Comparison of ENCODE assay signal across 8 cellular contexts in the genomic region with DNA sequence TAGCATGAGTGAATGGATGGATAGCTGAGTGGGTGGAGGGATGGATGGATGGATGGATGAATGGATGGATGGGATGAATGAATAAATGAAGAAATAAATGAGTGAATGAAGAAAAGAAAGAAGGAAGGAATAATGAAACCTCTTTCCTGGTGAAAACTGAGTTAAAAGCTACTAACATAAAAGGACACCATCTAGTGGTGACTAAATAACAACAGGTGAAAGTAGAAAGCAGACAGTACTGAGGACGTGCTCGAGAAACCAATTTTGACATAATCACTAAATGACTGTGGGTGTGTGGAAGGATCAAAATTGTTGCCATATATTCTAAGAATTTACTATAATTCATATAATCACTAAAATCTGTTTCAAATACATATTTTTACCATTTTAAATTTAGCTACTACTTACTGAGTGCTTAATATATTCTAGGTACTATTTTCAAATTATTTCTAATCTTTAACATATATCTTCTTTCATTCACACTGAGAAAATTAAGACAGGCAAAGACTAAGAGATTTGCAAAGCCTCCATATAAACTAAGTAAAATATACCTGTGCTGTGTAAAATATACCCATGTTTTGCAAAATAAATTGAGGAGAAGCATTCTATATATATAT.
DNase-seq lines count a peak whose midpoint lies in the region; ATAC-seq and TF ChIP-seq lines count a peak whose summit lies in the region.

No MANE protein-coding gene starts in this region.

- H3K27me3 Mint-ChIP-seq in activated T-helper 17 cell treated with anti-CD3 and anti-CD28 coated beads, Interleukin-2, amount 50 U/mL, for 72 hours: no peaks in the 10 kb centered on the region

- POLR2A ChIA-PET in HCT116 (lab: Charles Lee): no interaction called here

- H3K27me3 ChIP-seq in HCT116 (ENCODE audit: insufficient read depth, low read length): no peaks in the 10 kb centered on the region
- H3K27me3 ChIP-seq in ascending aorta: no peaks in the 10 kb centered on the region

- DNase-seq in ELR (ENCODE audit: low read depth): peak; percentile 29
- DNase-seq in HCT116 (ENCODE audit: low read depth, low spot score): no peak
- DNase-seq in NCI-H146 treated with DMSO at 0.1 percent for 48 hours (lab: John Stamatoyannopoulos, UW; ENCODE audit: unreplicated experiment): peak; percentile 66
- no peak for DNase-seq in ascending aorta (ENCODE audit: low spot score in 2 of 2)
- peak; percentile 3 to 14 for DNase-seq in lung microvascular endothelial cell (ENCODE audit: low read depth in 2 of 2)
- DNase-seq in germinal center (ENCODE audit: low spot score): no peak
- no peak for DNase-seq in dedifferentiated amniotic fluid mesenchymal stem cell (ENCODE audit: extremely low spot score)

- no TSS peak for BruUV-seq in HCT116 (replicated peaks; lab: Mats Ljungman, UMichigan)

- no peaks in the 10 kb centered on the region for H3K9me2 ChIP-seq in HCT116 (ENCODE audit: insufficient read depth)

- RAD21 ChIA-PET in HCT116 (lab: Charles Lee; ENCODE audit: low non-redundant PET in 1 of 2, low total read pairs in 2 of 2, uncharacterized antibody in 2 of 2, unreplicated experiment in 2 of 2): no interaction called here

- no peak for ATAC-seq in HCT116
- no peak for ATAC-seq in activated T-helper 17 cell treated with anti-CD3 and anti-CD28 coated beads, Interleukin-2, amount 50 U/mL, for 72 hours (replicated peaks)

- H3K9me3 ChIP-seq in HCT116 (ENCODE audit: control insufficient read depth in 1 of 2, insufficient read depth in 1 of 2, low read depth in 1 of 2, low read length in 2 of 2): no peaks in the 10 kb centered on the region; a peak in 2 of 4 replicates
- H3K9me3 ChIP-seq in ascending aorta: no peaks in the 10 kb centered on the region

- H3K4me1 ChIP-seq in HCT116 (ENCODE audit: control insufficient read depth in 1 of 2, insufficient read depth in 2 of 2, low read length in 2 of 2) (no peaks in the 10 kb centered on the region), ascending aorta (no peaks in the 10 kb centered on the region)

- no peaks in the 10 kb centered on the region for H3K36me3 Mint-ChIP-seq in activated T-helper 17 cell treated with anti-CD3 and anti-CD28 coated beads, Interleukin-2, amount 50 U/mL, for 72 hours (ENCODE audit: low read depth)

- TF ChIP-seq CTCF in HCT116 (IDR thresholded peaks at IDR 0.05 in 2 of 3, conservative IDR thresholded peaks at IDR 0.05 in 1 of 3; ENCODE audit: borderline replicate concordance in 1 of 3, insufficient read depth in 1 of 3, low read depth in 2 of 3, low read length in 2 of 3): peak in 2 of 3 experiments; percentile 18 to 26; a peak in 2 of 6 replicates
- peak in 2 of 3 experiments; percentile 21 to 49 for TF ChIP-seq CTCF in ascending aorta (IDR thresholded peaks at IDR 0.05)

- H2AFZ ChIP-seq in HCT116 (ENCODE audit: low read depth, low read length, poor library complexity, severe bottlenecking): no peak overlapping the region

- intact Hi-C loops in HCT116 (cut with micrococcal nuclease) (no loop called here), ascending aorta (cut with DNase I) (no loop called here)

- no peak overlapping the region for H3K4me2 ChIP-seq in HCT116 (ENCODE audit: low read length)

- H3K4me3 ChIP-seq in HCT116 (replicated peaks in 1 of 2; ENCODE audit: low read depth in 1 of 2, low read length in 2 of 2) (no peak overlapping the region), ascending aorta (no peak overlapping the region)

- H3K9ac ChIP-seq in HCT116 (ENCODE audit: low read length): no peak overlapping the region

- CTCF ChIA-PET in HCT116 (lab: Charles Lee): no interaction called here

- H3K9me3 Mint-ChIP-seq in activated T-helper 17 cell treated with anti-CD3 and anti-CD28 coated beads, Interleukin-2, amount 50 U/mL, for 72 hours: no peaks in the 10 kb centered on the region

- TF ChIP-seq POLR2A in HCT116 (IDR thresholded peaks at IDR 0.05; ENCODE audit: borderline replicate concordance, extremely low read depth, insufficient read depth, insufficient read length): no peak

- H4K20me1 ChIP-seq in HCT116 (ENCODE audit: insufficient read depth): no peaks in the 10 kb centered on the region

- H3K36me3 ChIP-seq in HCT116 (ENCODE audit: control insufficient read depth in 1 of 2, insufficient read depth in 2 of 2, low read length in 2 of 2) (no peaks in the 10 kb centered on the region), ascending aorta (no peaks in the 10 kb centered on the region)

- H3K4me1 Mint-ChIP-seq in activated T-helper 17 cell treated with anti-CD3 and anti-CD28 coated beads, Interleukin-2, amount 50 U/mL, for 72 hours: no peaks in the 10 kb centered on the region

- H3K27ac ChIP-seq in HCT116 (ENCODE audit: low read depth, low read length): no peak overlapping the region
- H3K27ac ChIP-seq in ascending aorta: no peak overlapping the region

- peak; percentile 6; the same call in 1 of the 2 replicates for TF ChIP-seq RAD21 in HCT116 (IDR thresholded peaks at IDR 0.05; ENCODE audit: low read depth)

- no peak overlapping the region for H3K4me3 Mint-ChIP-seq in activated T-helper 17 cell treated with anti-CD3 and anti-CD28 coated beads, Interleukin-2, amount 50 U/mL, for 72 hours

- H3K27ac Mint-ChIP-seq in activated T-helper 17 cell treated with anti-CD3 and anti-CD28 coated beads, Interleukin-2, amount 50 U/mL, for 72 hours: no peak overlapping the region

- H3K79me2 ChIP-seq in HCT116 (ENCODE audit: insufficient read depth, low read length): no peaks in the 10 kb centered on the region

TF ChIP-seq in HCT116, 20 proteins besides CTCF, POLR2A, EP300 and RAD21:
- no peak for TF ChIP-seq TCF7L2 (IDR thresholded peaks at IDR 0.05; ENCODE audit: borderline replicate concordance, extremely low read depth, insufficient read depth, insufficient read length)
- TF ChIP-seq, protein P1, sequence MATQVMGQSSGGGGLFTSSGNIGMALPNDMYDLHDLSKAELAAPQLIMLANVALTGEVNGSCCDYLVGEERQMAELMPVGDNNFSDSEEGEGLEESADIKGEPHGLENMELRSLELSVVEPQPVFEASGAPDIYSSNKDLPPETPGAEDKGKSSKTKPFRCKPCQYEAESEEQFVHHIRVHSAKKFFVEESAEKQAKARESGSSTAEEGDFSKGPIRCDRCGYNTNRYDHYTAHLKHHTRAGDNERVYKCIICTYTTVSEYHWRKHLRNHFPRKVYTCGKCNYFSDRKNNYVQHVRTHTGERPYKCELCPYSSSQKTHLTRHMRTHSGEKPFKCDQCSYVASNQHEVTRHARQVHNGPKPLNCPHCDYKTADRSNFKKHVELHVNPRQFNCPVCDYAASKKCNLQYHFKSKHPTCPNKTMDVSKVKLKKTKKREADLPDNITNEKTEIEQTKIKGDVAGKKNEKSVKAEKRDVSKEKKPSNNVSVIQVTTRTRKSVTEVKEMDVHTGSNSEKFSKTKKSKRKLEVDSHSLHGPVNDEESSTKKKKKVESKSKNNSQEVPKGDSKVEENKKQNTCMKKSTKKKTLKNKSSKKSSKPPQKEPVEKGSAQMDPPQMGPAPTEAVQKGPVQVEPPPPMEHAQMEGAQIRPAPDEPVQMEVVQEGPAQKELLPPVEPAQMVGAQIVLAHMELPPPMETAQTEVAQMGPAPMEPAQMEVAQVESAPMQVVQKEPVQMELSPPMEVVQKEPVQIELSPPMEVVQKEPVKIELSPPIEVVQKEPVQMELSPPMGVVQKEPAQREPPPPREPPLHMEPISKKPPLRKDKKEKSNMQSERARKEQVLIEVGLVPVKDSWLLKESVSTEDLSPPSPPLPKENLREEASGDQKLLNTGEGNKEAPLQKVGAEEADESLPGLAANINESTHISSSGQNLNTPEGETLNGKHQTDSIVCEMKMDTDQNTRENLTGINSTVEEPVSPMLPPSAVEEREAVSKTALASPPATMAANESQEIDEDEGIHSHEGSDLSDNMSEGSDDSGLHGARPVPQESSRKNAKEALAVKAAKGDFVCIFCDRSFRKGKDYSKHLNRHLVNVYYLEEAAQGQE (IDR thresholded peaks at IDR 0.05; ENCODE audit: low read depth): no peak
- no peak for TF ChIP-seq ELF1 (IDR thresholded peaks at IDR 0.05; ENCODE audit: borderline replicate concordance, low read depth)
- no peak for TF ChIP-seq SRF (IDR thresholded peaks at IDR 0.05; ENCODE audit: low read depth)
- TF ChIP-seq YY1 (IDR thresholded peaks at IDR 0.05; ENCODE audit: extremely low read depth, insufficient replicate concordance, low read depth, low read length): no peak
- no peak for TF ChIP-seq EZH2phosphoT487 (IDR thresholded peaks at IDR 0.05; ENCODE audit: borderline replicate concordance)
- TF ChIP-seq SIN3A (IDR thresholded peaks at IDR 0.05; ENCODE audit: low read depth): no peak
- TF ChIP-seq ZNF274 (IDR thresholded peaks at IDR 0.05; ENCODE audit: low read depth, low read length): no peak
- TF ChIP-seq EGR1 (IDR thresholded peaks at IDR 0.05; ENCODE audit: low read depth): no peak
- no peak for TF ChIP-seq ZFX (IDR thresholded peaks at IDR 0.05)
- no peak for TF ChIP-seq POLR2AphosphoS5 (IDR thresholded peaks at IDR 0.05; ENCODE audit: low read depth, low read length)
- TF ChIP-seq, protein P2, sequence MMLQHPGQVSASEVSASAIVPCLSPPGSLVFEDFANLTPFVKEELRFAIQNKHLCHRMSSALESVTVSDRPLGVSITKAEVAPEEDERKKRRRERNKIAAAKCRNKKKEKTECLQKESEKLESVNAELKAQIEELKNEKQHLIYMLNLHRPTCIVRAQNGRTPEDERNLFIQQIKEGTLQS (IDR thresholded peaks at IDR 0.05): no peak

Comparison
In these comparisons a context has a peak if more than half of its experiments do, and no peak if none do; other contexts are left out.
1. DNase-seq: peak in ELR (single experiment), NCI-H146 treated with DMSO at 0.1 percent for 48 hours (single experiment) and lung microvascular endothelial cell (2 of 2); none in HCT116 (single experiment), ascending aorta (0 of 2), germinal center (single experiment) and dedifferentiated amniotic fluid mesenchymal stem cell (single experiment).